Comparison of ENCODE assay signal across 1 cellular context in genomic region chr3:150610785-150611184, GRCh38.
TF ChIP-seq lines count a peak whose summit lies in the region.

No MANE protein-coding gene starts in this region.

TF ChIP-seq in GM12878, 131 proteins besides CTCF, POLR2A, EP300 and RAD21:
- TF ChIP-seq NKRF (conservative IDR thresholded peaks at IDR 0.05) (no peak), POLR2AphosphoS5 (IDR thresholded peaks at IDR 0.05; ENCODE audit: low read length) (no peak), FOS (IDR thresholded peaks at IDR 0.05; ENCODE audit: borderline replicate concordance, extremely low read depth, insufficient read length) (no peak), ZNF687 (IDR thresholded peaks at IDR 0.05) (no peak), GABPA (IDR thresholded peaks at IDR 0.05; ENCODE audit: low read depth) (no peak), DPF2 (IDR thresholded peaks at IDR 0.05) (no peak), TCF7 (IDR thresholded peaks at IDR 0.05; ENCODE audit: borderline replicate concordance) (no peak), ETV6 (conservative IDR thresholded peaks at IDR 0.05 in 1 of 2, IDR thresholded peaks at IDR 0.05 in 1 of 2; ENCODE audit: borderline replicate concordance in 1 of 2, low read depth in 1 of 2) (no peak), HCFC1 (IDR thresholded peaks at IDR 0.05; ENCODE audit: low read length) (no peak), HDAC6 (IDR thresholded peaks at IDR 0.05; ENCODE audit: unreplicated experiment) (no peak), POLR2AphosphoS2 (IDR thresholded peaks at IDR 0.05; ENCODE audit: low read depth, low read length) (no peak), BACH1 (IDR thresholded peaks at IDR 0.05; ENCODE audit: borderline replicate concordance) (no peak), BCL11A (IDR thresholded peaks at IDR 0.05; ENCODE audit: low read depth, low read length) (no peak)
TF ChIP-seq in GM12878: peak in this region for 0.
